ENCODE assay signal across 24 cellular contexts in genomic region chr16:27421961-27422740, GRCh38.
DNase-seq lines count a peak whose midpoint lies in the region; ATAC-seq and TF ChIP-seq lines count a peak whose summit lies in the region.
"Had no signal": no experiment of that assay in that cellular context is flagged by ENCODE, and none has a peak within 500 bp of the region (broad histone marks: within the 10 kb centered on the region; RNA-seq: fewer than 3 reads in every experiment).

No MANE protein-coding gene starts in this region.

- H3K9me3 ChIP-seq in adipocyte (ENCODE audit: control insufficient read depth, low read length) (peaks cover 28% of the 10 kb centered on the region), tibial artery (peaks cover 0 to 15% (median 0%) of the 10 kb centered on the region in 3 donors)

- H3K4me3 ChIP-seq in adipocyte (ENCODE audit: low read length) (peak overlapping the region; percentile 12), tibial artery (no peak overlapping the region)
- H3K4me3 ChIP-seq: left ventricle myocardium inferior, stomach had no signal

- DNase-seq in SIG-M5 treated with dmso at 0.1 percent for 504 hours (lab: John Stamatoyannopoulos, UW; ENCODE audit: unreplicated experiment), result peak; percentile 31
- no peak for DNase-seq in SIG-M5 (lab: John Stamatoyannopoulos, UW)
- DNase-seq in stimulated activated naive CD8-positive, alpha-beta T cell treated with anti-CD3 and anti-CD28 coated beads, Interleukin-15, amount 100 ng/mL, for 72 hours, result no peak
- no peak for DNase-seq in adipocyte (ENCODE audit: low read depth)
- DNase-seq in NCI-H1417 (lab: John Stamatoyannopoulos, UW), result no peak
- no peak for DNase-seq in tibial artery
- DNase-seq in anterior cingulate cortex (lab: John Stamatoyannopoulos, UW), result no peak
- DNase-seq: activated CD4-positive, alpha-beta T cell treated with anti-CD3 and anti-CD28 coated beads for 1 hour; activated CD8-positive, alpha-beta memory T cell treated with anti-CD3 and anti-CD28 coated beads, Interleukin-2, amount 50 U/mL, for 4 hours; activated gamma-delta T cell; Caco-2; head of caudate nucleus; left ventricle myocardium inferior; NCI-H1105 treated with DMSO at 0.1 percent for 48 hours; NCI-H2081 treated with DMSO at 0.1 percent for 48 hours; nephron progenitor cell; right cardiac atrium; stimulated activated CD4-positive, alpha-beta T cell treated with anti-CD3 and anti-CD28 coated beads, Interleukin-12 subunit alpha, Interleukin-12 subunit beta, amount 100 ng/mL, for 4 hours; stimulated activated CD4-positive, alpha-beta T cell treated with anti-CD3 and anti-CD28 coated beads, Interleukin-4, amount 100 ng/mL, for 4 hours; stomach; trophoblast cell had no signal

- no peaks in the 10 kb centered on the region for H3K27me3 ChIP-seq in adipocyte (replicated peaks; ENCODE audit: control insufficient read depth, insufficient read depth, low read length)
- H3K27me3 ChIP-seq in tibial artery, result no peaks in the 10 kb centered on the region
- H3K27me3 ChIP-seq: stomach had no signal

- no peak overlapping the region for H3K9ac ChIP-seq in adipocyte (ENCODE audit: low read length)
- H3K9ac ChIP-seq: parathyroid adenoma had no signal

- H3K9me3 Mint-ChIP-seq in stimulated activated naive CD8-positive, alpha-beta T cell treated with anti-CD3 and anti-CD28 coated beads, Interleukin-15, Interleukin-2, amounts not matched to agents 100 ng/mL and 50 ng/mL, for 24 hours, result peaks cover 23% of the 10 kb centered on the region
- H3K9me3 Mint-ChIP-seq in stimulated activated naive CD8-positive, alpha-beta T cell treated with anti-CD3 and anti-CD28 coated beads, Interleukin-15, amount 100 ng/mL, for 72 hours, result peaks cover 22 to 25% of the 10 kb centered on the region in 2 donors

- intact Hi-C loops in tibial artery (cut with DNase I; ENCODE audit: low total_unique reads), result no loop called here

- no peaks in the 10 kb centered on the region for H3K36me3 ChIP-seq in adipocyte (ENCODE audit: control insufficient read depth, insufficient read depth, low read length, severe bottlenecking)
- no peaks in the 10 kb centered on the region for H3K36me3 ChIP-seq in tibial artery
- H3K36me3 ChIP-seq: left ventricle myocardium inferior, stomach had no signal

- no peak overlapping the region for H3K27ac ChIP-seq in tibial artery
- H3K27ac ChIP-seq: epithelial cell of prostate, left ventricle myocardium inferior, parathyroid adenoma, stomach had no signal

- H3K4me1 Mint-ChIP-seq in stimulated activated naive CD8-positive, alpha-beta T cell treated with anti-CD3 and anti-CD28 coated beads, Interleukin-15, Interleukin-2, amounts not matched to agents 100 ng/mL and 50 ng/mL, for 24 hours (ENCODE audit: low read depth), result peaks cover 75% of the 10 kb centered on the region
- H3K4me1 Mint-ChIP-seq in stimulated activated naive CD8-positive, alpha-beta T cell treated with anti-CD3 and anti-CD28 coated beads, Interleukin-15, amount 100 ng/mL, for 72 hours, result peaks cover 71% of the 10 kb centered on the region
- H3K4me1 Mint-ChIP-seq: nephron progenitor cell had no signal

- H3K27ac Mint-ChIP-seq in stimulated activated naive CD8-positive, alpha-beta T cell treated with anti-CD3 and anti-CD28 coated beads, Interleukin-15, Interleukin-2, amounts not matched to agents 100 ng/mL and 50 ng/mL, for 24 hours, result peak overlapping the region; percentile 78
- H3K27ac Mint-ChIP-seq in stimulated activated naive CD8-positive, alpha-beta T cell treated with anti-CD3 and anti-CD28 coated beads, Interleukin-15, amount 100 ng/mL, for 72 hours, result peak overlapping the region in 1 of 2 donors; percentile 42
- H3K27ac Mint-ChIP-seq: nephron progenitor cell had no signal

- H3K27me3 Mint-ChIP-seq in stimulated activated naive CD8-positive, alpha-beta T cell treated with anti-CD3 and anti-CD28 coated beads, Interleukin-15, Interleukin-2, amounts not matched to agents 100 ng/mL and 50 ng/mL, for 24 hours, result no peaks in the 10 kb centered on the region
- no peaks in the 10 kb centered on the region for H3K27me3 Mint-ChIP-seq in stimulated activated naive CD8-positive, alpha-beta T cell treated with anti-CD3 and anti-CD28 coated beads, Interleukin-15, amount 100 ng/mL, for 72 hours

- H3K4me1 ChIP-seq in adipocyte (ENCODE audit: control insufficient read depth, insufficient read depth, low read length), result peaks cover 2% of the 10 kb centered on the region
- H3K4me1 ChIP-seq in tibial artery, result no peaks in the 10 kb centered on the region
- H3K4me1 ChIP-seq: Caco-2, left ventricle myocardium inferior, parathyroid adenoma, stomach had no signal

- H3K4me3 Mint-ChIP-seq in stimulated activated naive CD8-positive, alpha-beta T cell treated with anti-CD3 and anti-CD28 coated beads, Interleukin-15, Interleukin-2, amounts not matched to agents 100 ng/mL and 50 ng/mL, for 24 hours, result no peak overlapping the region
- peak overlapping the region in 1 of 2 donors; percentile 27 for H3K4me3 Mint-ChIP-seq in stimulated activated naive CD8-positive, alpha-beta T cell treated with anti-CD3 and anti-CD28 coated beads, Interleukin-15, amount 100 ng/mL, for 72 hours
- H3K4me3 Mint-ChIP-seq: nephron progenitor cell had no signal

- TF ChIP-seq CTCF in tibial artery (IDR thresholded peaks at IDR 0.05), result no peak

- no peak for ATAC-seq in stimulated activated naive CD8-positive, alpha-beta T cell treated with anti-CD3 and anti-CD28 coated beads, Interleukin-15, amount 100 ng/mL, for 72 hours
- ATAC-seq: right cardiac atrium had no signal

- H3K36me3 Mint-ChIP-seq in stimulated activated naive CD8-positive, alpha-beta T cell treated with anti-CD3 and anti-CD28 coated beads, Interleukin-15, Interleukin-2, amounts not matched to agents 100 ng/mL and 50 ng/mL, for 24 hours (ENCODE audit: low read depth), result peaks cover 88% of the 10 kb centered on the region
